12 cellular contexts compared by ENCODE assay signal in genomic region chr10:24950439-24950838, GRCh38.
"Had no signal": no experiment of that assay in that cellular context is flagged by ENCODE, and none has a peak within 500 bp of the region (broad histone marks: within the 10 kb centered on the region; RNA-seq: fewer than 3 reads in every experiment).

No MANE protein-coding gene starts in this region.

- H3K9me3 ChIP-seq: tibial nerve had no signal

- H3K36me3 ChIP-seq: tibial nerve had no signal

- H3K4me3 ChIP-seq: lung, tibial nerve had no signal

- H3K4me3 Mint-ChIP-seq: activated CD4-positive, alpha-beta T cell treated with anti-CD3 and anti-CD28 coated beads for 36 hours; activated naive CD8-positive, alpha-beta T cell treated with anti-CD3 and anti-CD28 coated beads for 36 hours; stimulated activated naive B cell treated with anti-CD40 and anti-IgM and Interleukin-4, amounts not matched to agents 10 μg/mL and 1 μg/mL and 100 μg/mL, for 72 hours had no signal

- H3K27me3 Mint-ChIP-seq: activated naive CD8-positive, alpha-beta T cell treated with anti-CD3 and anti-CD28 coated beads for 36 hours had no signal

- DNase-seq: activated CD4-positive, alpha-beta T cell treated with anti-CD3 and anti-CD28 coated beads for 36 hours; activated gamma-delta T cell treated with Interleukin-2 at 50 U/mL for 16 hours; activated naive CD8-positive, alpha-beta T cell treated with anti-CD3 and anti-CD28 coated beads for 36 hours; aorta; left colon; retina; stimulated activated CD4-positive, alpha-beta T cell treated with anti-CD3 and anti-CD28 coated beads, Interleukin-12 subunit alpha, Interleukin-12 subunit beta, amount 100 ng/mL, for 4 hours; stimulated activated naive B cell treated with anti-CD40 and anti-IgM and Interleukin-4, amounts not matched to agents 10 μg/mL and 1 μg/mL and 100 μg/mL, for 72 hours had no signal

- FAIRE-seq: bronchial epithelial cell had no signal

- H3K27ac Mint-ChIP-seq: activated CD4-positive, alpha-beta T cell treated with anti-CD3 and anti-CD28 coated beads for 36 hours; stimulated activated naive B cell treated with anti-CD40 and anti-IgM and Interleukin-4, amounts not matched to agents 10 μg/mL and 1 μg/mL and 100 μg/mL, for 72 hours had no signal

- H3K9me3 Mint-ChIP-seq: activated naive CD8-positive, alpha-beta T cell treated with anti-CD3 and anti-CD28 coated beads for 36 hours; T-helper 1 cell treated with Interleukin-12 subunit alpha and Interleukin-12 subunit beta and Interleukin-4 antibody, amounts not matched to agents 30 μg/mL and 1 μg/mL, for 36 hours had no signal

- H3K36me3 Mint-ChIP-seq: activated naive CD8-positive, alpha-beta T cell treated with anti-CD3 and anti-CD28 coated beads for 36 hours; stimulated activated naive B cell treated with anti-CD40 and anti-IgM and Interleukin-4, amounts not matched to agents 10 μg/mL and 1 μg/mL and 100 μg/mL, for 72 hours had no signal
